In genomic region chr3:127590593-127591477, GRCh38 we compare ENCODE assay signal across 8 cellular contexts. TPM values are rescaled to one million over a fixed set of nuclear protein-coding genes. Genes with fewer than 3 reads are reported as not detected.
A peak's percentile ranks its signal among the peaks of the same experiment; 100 is the strongest.
DNase-seq lines count a peak whose midpoint lies in the region; ATAC-seq and TF ChIP-seq lines count a peak whose summit lies in the region.

Gene TPRA1 (minus strand): TSS chr3:127590733. CDS start chr3:127580146, 10,587 bp downstream.

- CTCF ChIA-PET in OCI-LY7 (lab: Charles Lee; ENCODE audit: unreplicated experiment): no interaction called here

- peak; percentile 65 for ATAC-seq in GM21515 (IDR thresholded peaks at IDR 0.05; ENCODE audit: unreplicated experiment)

- no peaks in the 10 kb centered on the region for H3K9me3 ChIP-seq in OCI-LY7 (ENCODE audit: low read length)

- TSS peak; percentile 79 for BruUV-seq in OCI-LY7 (replicated peaks; lab: Mats Ljungman, UMichigan)

- H4K20me1 ChIP-seq in OCI-LY7 (ENCODE audit: insufficient read depth, low read length): peaks cover 5% of the 10 kb centered on the region; the same call in 1 of the 2 replicates

- H3K36me3 ChIP-seq in OCI-LY7 (ENCODE audit: insufficient read depth, low read length): 0 out of 2 replicates have a peak, but pooled peaks cover 15% of the 10 kb centered on the region

- H3K4me1 ChIP-seq in OCI-LY7 (ENCODE audit: insufficient read depth, low read length, poor library complexity, severe bottlenecking): peaks cover 43% of the 10 kb centered on the region

- H2AFZ ChIP-seq in OCI-LY7 (ENCODE audit: low read length): peak within 1 kb of the TSS; percentile 31; the same call in 1 of the 2 replicates

- peak; percentile 57 for TF ChIP-seq CTCF in OCI-LY7 (conservative IDR thresholded peaks at IDR 0.05; ENCODE audit: low read length)

- peaks cover 20% of the 10 kb centered on the region for H3K79me2 ChIP-seq in OCI-LY7 (ENCODE audit: insufficient read depth, low read depth, low read length)

- H3K4me3 ChIP-seq in OCI-LY7 (ENCODE audit: low read depth, low read length, poor library complexity, severe bottlenecking): peak within 1 kb of the TSS; percentile 85

- intact Hi-C loops in OCI-LY7 (cut with micrococcal nuclease; ENCODE audit: unreplicated experiment): loop anchor here (2.0 to 5.0 kb wide), 3 partner anchors 146 to 532 kb away; partner anchors contain the start of genes RUVBL1 and SEC61A1

- POLR2A ChIA-PET in OCI-LY7 (lab: Charles Lee): interaction anchor here (0.7 to 1.1 kb wide), 2 partner anchors 22 to 103 kb away, joined by 3 read pairs; no protein-coding TSS in a partner anchor

- DNase-seq in DMS114 treated with DMSO at 0.1 percent for 48 hours (lab: John Stamatoyannopoulos, UW; ENCODE audit: unreplicated experiment) (peak; percentile 97), HuH-7 (ENCODE audit: low spot score) (peak; percentile 99), OCI-LY7 (ENCODE audit: low spot score) (peak; percentile 98), activated T-cell treated with anti-CD3 and anti-CD28 coated beads for 1 hour (ENCODE audit: low read depth) (peak; percentile 65), epidermal melanocyte (ENCODE audit: insufficient read length, low spot score) (peak; percentile 98), middle frontal gyrus (ENCODE audit: extremely low spot score, low spot score) (peak; percentile 89)
- peak; percentile 66 to 68 for DNase-seq in stimulated activated CD8-positive, alpha-beta memory T cell treated with anti-CD3 and anti-CD28 coated beads, Interleukin-2, amount 100 ng/mL, for 48 hours (ENCODE audit: low read depth in 2 of 2)

- H3K27ac ChIP-seq in OCI-LY7 (ENCODE audit: low read depth, low read length, poor library complexity, severe bottlenecking): peak within 1 kb of the TSS; percentile 83

- no peaks in the 10 kb centered on the region for H3K9me2 ChIP-seq in OCI-LY7 (ENCODE audit: insufficient read depth, low read length)

- peak within 1 kb of the TSS; percentile 97 for H3K4me2 ChIP-seq in OCI-LY7 (ENCODE audit: low read length)

RNA-seq across cellular contexts. Expression of gene TPRA1, which starts in this region (rescaled TPM):
- total RNA-seq in OCI-LY7 (2014; rRNA removed; shearing (Covaris generic)): 25.6 and 32.3 TPM in 2 replicates
- 44.6 and 51.4 TPM in 2 replicates for total RNA-seq in OCI-LY7 (2022)

Comparison
In these comparisons a context has a peak if more than half of its experiments do, and no peak if none do; other contexts are left out.
1. Peak in every context shown above with its lines: DNase-seq, ATAC-seq, H3K4me3 ChIP-seq and H3K27ac ChIP-seq.